1 cellular context compared by ENCODE assay signal in genomic region chr1:25267288-25268142, GRCh38.
A peak's percentile ranks its signal among the peaks of the same experiment; 100 is the strongest.
TF ChIP-seq lines count a peak whose summit lies in the region.

No MANE protein-coding gene starts in this region.

TF ChIP-seq in H1, 55 proteins besides CTCF, POLR2A, EP300 and RAD21 (continued from another document):
- TF ChIP-seq NRF1 (IDR thresholded peaks at IDR 0.05; ENCODE audit: low read depth, low read length) = peak; percentile 35
